20 cellular contexts compared by ENCODE assay signal in the genomic region with DNA sequence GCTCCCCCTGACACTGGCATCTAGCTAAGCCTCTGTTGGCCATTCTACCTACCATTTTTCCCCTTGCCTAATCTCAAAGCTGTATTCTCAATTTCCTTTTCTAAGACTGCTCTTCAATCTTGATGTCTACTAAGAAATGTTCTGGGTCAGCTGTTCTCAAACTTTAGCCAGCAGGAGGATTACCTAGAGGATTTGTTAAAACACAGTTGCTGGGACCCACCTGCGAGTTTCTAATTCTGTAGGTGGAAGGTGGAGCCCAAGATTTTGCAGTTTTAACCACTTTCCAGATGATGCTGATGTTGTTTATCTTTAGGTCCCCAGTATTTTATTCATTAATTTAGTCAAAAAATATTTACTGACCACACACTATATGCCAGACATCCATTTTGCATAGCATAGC. TPM values are rescaled to one million over a fixed set of nuclear protein-coding genes. Genes with fewer than 3 reads are reported as not detected.
DNase-seq lines count a peak whose midpoint lies in the region; ATAC-seq and TF ChIP-seq lines count a peak whose summit lies in the region.
"Had no signal": no experiment of that assay in that cellular context is flagged by ENCODE, and none has a peak within 500 bp of the region (broad histone marks: within the 10 kb centered on the region; RNA-seq: fewer than 3 reads in every experiment).

No MANE protein-coding gene starts in this region.

- no peaks in the 10 kb centered on the region for H3K36me3 ChIP-seq in HUES6 (ENCODE audit: control insufficient read depth, insufficient read depth, low read length)
- no peaks in the 10 kb centered on the region for H3K36me3 ChIP-seq in trophoblast cell (ENCODE audit: control insufficient read depth in 1 of 2, insufficient read depth in 2 of 2, low read length in 2 of 2)
- H3K36me3 ChIP-seq: SJCRH30 had no signal

- POLR2A ChIA-PET in WTC11 (lab: Charles Lee): no interaction called here

- no peak overlapping the region for H3K4me3 ChIP-seq in GM12864 (ENCODE audit: low read depth, low read length)
- no peak overlapping the region for H3K4me3 ChIP-seq in HUES6 (ENCODE audit: low read depth, low read length)
- H3K4me3 ChIP-seq in trophoblast cell (ENCODE audit: low read depth, low read length): no peak overlapping the region
- H3K4me3 ChIP-seq: K562, PC-9, SJCRH30 had no signal

- no peak for ATAC-seq in WTC11
- ATAC-seq in HG03460 (IDR thresholded peaks at IDR 0.05; ENCODE audit: unreplicated experiment): no peak
- ATAC-seq in HG03439 (IDR thresholded peaks at IDR 0.05; ENCODE audit: unreplicated experiment): no peak
- ATAC-seq: K562 had no signal

- H3K27ac Mint-ChIP-seq in WTC11: peak overlapping the region; percentile 37; the same call in 1 of the 2 replicates
- H3K27ac Mint-ChIP-seq: CD4-positive, alpha-beta T cell had no signal

- peak overlapping the region; percentile 77 for H4K91ac ChIP-seq in trophoblast cell (ENCODE audit: low read depth, low read length)

- peaks cover 4% of the 10 kb centered on the region; the same call in 1 of the 2 replicates for H3K9me3 Mint-ChIP-seq in WTC11

- no CpG with 5 or more reads among the region's 1 CpG for WGBS in trophoblast cell (ENCODE audit: extremely low coverage, insufficient coverage, insufficient read length)

- no peak overlapping the region for H2AFZ ChIP-seq in trophoblast cell (ENCODE audit: insufficient read depth, low read length, poor library complexity)
- H2AFZ ChIP-seq: PC-9 had no signal

- H3K27ac ChIP-seq in HUES6 (ENCODE audit: low read depth, low read length) (0 out of 2 replicates have a peak overlapping the region, but pooled peaks have one; percentile 42), trophoblast cell (ENCODE audit: low read depth, low read length) (no peak overlapping the region)
- H3K27ac ChIP-seq: PC-9, SJCRH30 had no signal

- H2AK5ac ChIP-seq in trophoblast cell (ENCODE audit: low read length): no peak overlapping the region

- H3K23ac ChIP-seq in trophoblast cell (ENCODE audit: low read length): no peak overlapping the region

- H3K9me3 ChIP-seq in HUES6 (ENCODE audit: control insufficient read depth, insufficient read depth, low read depth, low read length) (no peaks in the 10 kb centered on the region), trophoblast cell (ENCODE audit: insufficient read depth, low read depth, low read length) (no peaks in the 10 kb centered on the region)
- H3K9me3 ChIP-seq: Caco-2, SJCRH30 had no signal

- no peak overlapping the region for H3K14ac ChIP-seq in trophoblast cell (ENCODE audit: low read length)

- TF ChIP-seq CTCF in GM12864 (IDR thresholded peaks at IDR 0.05; ENCODE audit: low read depth, low read length, missing control alignments) (peak; percentile 31), WTC11 (IDR thresholded peaks at IDR 0.05) (no peak)

- H3K79me2 ChIP-seq in trophoblast cell (ENCODE audit: control insufficient read depth, insufficient read depth, low read length, poor library complexity): no peaks in the 10 kb centered on the region

- H3K4me1 ChIP-seq in HUES6 (ENCODE audit: control insufficient read depth, insufficient read depth, low read length) (peaks cover 11% of the 10 kb centered on the region), trophoblast cell (ENCODE audit: control insufficient read depth in 1 of 2, insufficient read depth in 2 of 2, low read length in 2 of 2) (no peaks in the 10 kb centered on the region)
- H3K4me1 ChIP-seq: Caco-2, SJCRH30 had no signal

- H3K79me1 ChIP-seq in trophoblast cell (ENCODE audit: low read length): peaks cover 4% of the 10 kb centered on the region

- no peak overlapping the region for H3K4me2 ChIP-seq in trophoblast cell (ENCODE audit: low read length)
- H3K4me2 ChIP-seq: PC-9 had no signal

- H3K9ac ChIP-seq in HUES6 (ENCODE audit: low read length) (no peak overlapping the region), trophoblast cell (ENCODE audit: low read length) (no peak overlapping the region)

- no peak overlapping the region for H3K4me3 Mint-ChIP-seq in WTC11
- H3K4me3 Mint-ChIP-seq: CD4-positive, alpha-beta T cell had no signal

- H3K4ac ChIP-seq in trophoblast cell (ENCODE audit: low read depth, low read length): no peak overlapping the region

- no peak overlapping the region for H2BK12ac ChIP-seq in trophoblast cell (ENCODE audit: low read length)

- no peak overlapping the region for H3K18ac ChIP-seq in trophoblast cell (ENCODE audit: low read length)

- no peak overlapping the region for H2BK5ac ChIP-seq in trophoblast cell (ENCODE audit: low read depth, low read length, poor library complexity)

- H4K8ac ChIP-seq in trophoblast cell (ENCODE audit: low read depth, low read length): no peak overlapping the region

- no peaks in the 10 kb centered on the region for H3K36me3 Mint-ChIP-seq in WTC11

- H3K27me3 ChIP-seq in HUES6 (ENCODE audit: control insufficient read depth, insufficient read depth, low read length): no peaks in the 10 kb centered on the region
- no peaks in the 10 kb centered on the region for H3K27me3 ChIP-seq in trophoblast cell (ENCODE audit: insufficient read depth, low read length)
- H3K27me3 ChIP-seq: SJCRH30 had no signal

- no peak overlapping the region for H2BK120ac ChIP-seq in trophoblast cell (ENCODE audit: insufficient read depth, low read length, poor library complexity)

- no peak for DNase-seq in GM12864 (ENCODE audit: low read depth)
- DNase-seq in WTC11 (ENCODE audit: low spot score): no peak
- DNase-seq in trophoblast cell: no peak
- no peak for DNase-seq in stimulated activated CD4-positive, alpha-beta T cell treated with anti-CD3 and anti-CD28 coated beads, Interleukin-12 subunit alpha, Interleukin-12 subunit beta, amount 100 ng/mL, for 4 hours
- DNase-seq: Caco-2; CD4-positive, alpha-beta T cell; DMS153; GF-D8; GOT3; NCI-H1105 treated with DMSO at 0.1 percent for 48 hours; NCI-H187; NCI-H2107; NCI-H510A; NCI-H748 treated with DMSO at 0.1 percent for 48 hours; PC-9; SJCRH30 had no signal

- no peaks in the 10 kb centered on the region for H3K27me3 Mint-ChIP-seq in WTC11 (ENCODE audit: low read depth)
- H3K27me3 Mint-ChIP-seq: CD4-positive, alpha-beta T cell had no signal

- H4K12ac ChIP-seq in trophoblast cell (ENCODE audit: low read depth, low read length): no peak overlapping the region

- CTCF ChIA-PET in WTC11 (lab: Charles Lee): no interaction called here

- H3K4me1 Mint-ChIP-seq in WTC11: peaks cover 35% of the 10 kb centered on the region

TF ChIP-seq in WTC11, 78 proteins besides CTCF, POLR2A, EP300 and RAD21 (continues in another document):
- TF ChIP-seq ZNF121 (CRISPR knock-in tag; IDR thresholded peaks at IDR 0.05): no peak
- TF ChIP-seq HMGA2 (CRISPR knock-in tag; IDR thresholded peaks at IDR 0.05): no peak
- no peak for TF ChIP-seq EMX1 (CRISPR knock-in tag; IDR thresholded peaks at IDR 0.05)
- no peak for TF ChIP-seq FOXK1 (CRISPR knock-in tag; IDR thresholded peaks at IDR 0.05)
- TF ChIP-seq, protein P1, sequence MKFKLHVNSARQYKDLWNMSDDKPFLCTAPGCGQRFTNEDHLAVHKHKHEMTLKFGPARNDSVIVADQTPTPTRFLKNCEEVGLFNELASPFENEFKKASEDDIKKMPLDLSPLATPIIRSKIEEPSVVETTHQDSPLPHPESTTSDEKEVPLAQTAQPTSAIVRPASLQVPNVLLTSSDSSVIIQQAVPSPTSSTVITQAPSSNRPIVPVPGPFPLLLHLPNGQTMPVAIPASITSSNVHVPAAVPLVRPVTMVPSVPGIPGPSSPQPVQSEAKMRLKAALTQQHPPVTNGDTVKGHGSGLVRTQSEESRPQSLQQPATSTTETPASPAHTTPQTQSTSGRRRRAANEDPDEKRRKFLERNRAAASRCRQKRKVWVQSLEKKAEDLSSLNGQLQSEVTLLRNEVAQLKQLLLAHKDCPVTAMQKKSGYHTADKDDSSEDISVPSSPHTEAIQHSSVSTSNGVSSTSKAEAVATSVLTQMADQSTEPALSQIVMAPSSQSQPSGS (CRISPR knock-in tag; IDR thresholded peaks at IDR 0.05; ENCODE audit: borderline replicate concordance, low read depth): no peak
- TF ChIP-seq, protein P2, sequence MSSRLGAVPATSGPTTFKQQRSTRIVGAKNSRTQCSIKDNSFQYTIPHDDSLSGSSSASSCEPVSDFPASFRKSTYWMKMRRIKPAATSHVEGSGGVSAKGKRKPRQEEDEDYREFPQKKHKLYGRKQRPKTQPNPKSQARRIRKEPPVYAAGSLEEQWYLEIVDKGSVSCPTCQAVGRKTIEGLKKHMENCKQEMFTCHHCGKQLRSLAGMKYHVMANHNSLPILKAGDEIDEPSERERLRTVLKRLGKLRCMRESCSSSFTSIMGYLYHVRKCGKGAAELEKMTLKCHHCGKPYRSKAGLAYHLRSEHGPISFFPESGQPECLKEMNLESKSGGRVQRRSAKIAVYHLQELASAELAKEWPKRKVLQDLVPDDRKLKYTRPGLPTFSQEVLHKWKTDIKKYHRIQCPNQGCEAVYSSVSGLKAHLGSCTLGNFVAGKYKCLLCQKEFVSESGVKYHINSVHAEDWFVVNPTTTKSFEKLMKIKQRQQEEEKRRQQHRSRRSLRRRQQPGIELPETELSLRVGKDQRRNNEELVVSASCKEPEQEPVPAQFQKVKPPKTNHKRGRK (CRISPR knock-in tag; IDR thresholded peaks at IDR 0.05; ENCODE audit: borderline replicate concordance): no peak
- no peak for TF ChIP-seq PRRX2 (CRISPR knock-in tag; IDR thresholded peaks at IDR 0.05)
- TF ChIP-seq, protein P3, sequence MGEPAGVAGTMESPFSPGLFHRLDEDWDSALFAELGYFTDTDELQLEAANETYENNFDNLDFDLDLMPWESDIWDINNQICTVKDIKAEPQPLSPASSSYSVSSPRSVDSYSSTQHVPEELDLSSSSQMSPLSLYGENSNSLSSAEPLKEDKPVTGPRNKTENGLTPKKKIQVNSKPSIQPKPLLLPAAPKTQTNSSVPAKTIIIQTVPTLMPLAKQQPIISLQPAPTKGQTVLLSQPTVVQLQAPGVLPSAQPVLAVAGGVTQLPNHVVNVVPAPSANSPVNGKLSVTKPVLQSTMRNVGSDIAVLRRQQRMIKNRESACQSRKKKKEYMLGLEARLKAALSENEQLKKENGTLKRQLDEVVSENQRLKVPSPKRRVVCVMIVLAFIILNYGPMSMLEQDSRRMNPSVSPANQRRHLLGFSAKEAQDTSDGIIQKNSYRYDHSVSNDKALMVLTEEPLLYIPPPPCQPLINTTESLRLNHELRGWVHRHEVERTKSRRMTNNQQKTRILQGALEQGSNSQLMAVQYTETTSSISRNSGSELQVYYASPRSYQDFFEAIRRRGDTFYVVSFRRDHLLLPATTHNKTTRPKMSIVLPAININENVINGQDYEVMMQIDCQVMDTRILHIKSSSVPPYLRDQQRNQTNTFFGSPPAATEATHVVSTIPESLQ (CRISPR knock-in tag; IDR thresholded peaks at IDR 0.05): no peak
- no peak for TF ChIP-seq SP1 (CRISPR knock-in tag; conservative IDR thresholded peaks at IDR 0.05)
- TF ChIP-seq, protein P4, sequence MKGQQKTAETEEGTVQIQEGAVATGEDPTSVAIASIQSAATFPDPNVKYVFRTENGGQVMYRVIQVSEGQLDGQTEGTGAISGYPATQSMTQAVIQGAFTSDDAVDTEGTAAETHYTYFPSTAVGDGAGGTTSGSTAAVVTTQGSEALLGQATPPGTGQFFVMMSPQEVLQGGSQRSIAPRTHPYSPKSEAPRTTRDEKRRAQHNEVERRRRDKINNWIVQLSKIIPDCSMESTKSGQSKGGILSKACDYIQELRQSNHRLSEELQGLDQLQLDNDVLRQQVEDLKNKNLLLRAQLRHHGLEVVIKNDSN (CRISPR knock-in tag; IDR thresholded peaks at IDR 0.05): no peak

RNA-seq across cellular contexts. Expression of a gene that starts 9.3 kb away (rescaled TPM):
- total RNA-seq in WTC11 (2021): 30.0 to 32.5 TPM (median 31.7 TPM) in 3 replicates
- polyA plus RNA-seq in trophoblast cell (2013): 23.3 and 25.5 TPM in 2 replicates
- total RNA-seq: CD4-positive, alpha-beta T cell had no signal
